23 cellular contexts compared by ENCODE assay signal in genomic region chr13:104014803-104015645, GRCh38.
A peak's percentile ranks its signal among the peaks of the same experiment; 100 is the strongest.
DNase-seq lines count a peak whose midpoint lies in the region; ATAC-seq, FAIRE-seq and TF ChIP-seq lines count a peak whose summit lies in the region.
"Had no signal": no experiment of that assay in that cellular context is flagged by ENCODE, and none has a peak within 500 bp of the region (broad histone marks: within the 10 kb centered on the region; RNA-seq: fewer than 3 reads in every experiment).

No MANE protein-coding gene starts in this region.

- no peak for TF ChIP-seq POLR2A in breast epithelium (IDR thresholded peaks at IDR 0.05)

- H3K4me1 Mint-ChIP-seq in MCF 10A (ENCODE audit: insufficient read depth, unreplicated experiment) (peaks cover 11% of the 10 kb centered on the region), type B pancreatic cell (ENCODE audit: unreplicated experiment) (peaks cover 30% of the 10 kb centered on the region)
- H3K4me1 Mint-ChIP-seq: activated B cell treated with CpG ODN at 0.5 μM for 24 hours had no signal

- H3K27ac Mint-ChIP-seq in MCF 10A (ENCODE audit: low read depth, unreplicated experiment) (no peak overlapping the region), type B pancreatic cell (peak overlapping the region; percentile 84)
- H3K27ac Mint-ChIP-seq: activated B cell treated with CpG ODN at 0.5 μM for 24 hours; T-helper 1 cell treated with Interleukin-12 subunit alpha and Interleukin-12 subunit beta and Interleukin-4 antibody, amounts not matched to agents 30 μg/mL and 1 μg/mL, for 36 hours had no signal

- H3K9me3 Mint-ChIP-seq in MCF 10A (ENCODE audit: unreplicated experiment) = no peaks in the 10 kb centered on the region
- no peaks in the 10 kb centered on the region for H3K9me3 Mint-ChIP-seq in type B pancreatic cell

- peak overlapping the region; percentile 57 to 72 for H3K27ac ChIP-seq in breast epithelium
- H3K27ac ChIP-seq: lower lobe of right lung, PC-9, thoracic aorta had no signal

- H3K27me3 ChIP-seq in breast epithelium = no peaks in the 10 kb centered on the region
- H3K27me3 ChIP-seq in bronchial epithelial cell (ENCODE audit: control insufficient read depth, insufficient read depth, low read length) = no peaks in the 10 kb centered on the region
- no peaks in the 10 kb centered on the region for H3K27me3 ChIP-seq in HAP-1 (ENCODE audit: low read depth)

- no peak for DNase-seq in breast epithelium (ENCODE audit: low spot score in 2 of 2)
- no peak for DNase-seq in MCF 10A (ENCODE audit: unreplicated experiment)
- peak; percentile 22 for DNase-seq in bronchial epithelial cell (ENCODE audit: low read depth)
- peak; percentile 68 for DNase-seq in kidney tubule cell (ENCODE audit: low spot score)
- no peak for DNase-seq in type B pancreatic cell (ENCODE audit: extremely low spot score, unreplicated experiment)
- no peak for DNase-seq in activated CD4-positive, alpha-beta T cell treated with anti-CD3 and anti-CD28 coated beads, Interleukin-2, amount 50 U/mL, for 1 hour
- DNase-seq in HAP-1 (ENCODE audit: low spot score in 2 of 2) = no peak
- DNase-seq: activated B cell treated with CpG ODN at 0.5 μM for 24 hours; activated effector memory CD4-positive, alpha-beta T cell treated with Interleukin-2 at 50 U/mL for 16 hours; amniotic stem cell; C1 segment of cervical spinal cord; DMS79 treated with DMSO at 0.1 percent for 48 hours; GOT3; lower lobe of right lung; NCI-H2029; NCI-H69; PC-9; stimulated activated CD4-positive, alpha-beta T cell treated with anti-CD3 and anti-CD28 coated beads, Interleukin-4, amount 100 ng/mL, for 1 hour; stimulated activated CD8-positive, alpha-beta memory T cell treated with anti-CD3 and anti-CD28 coated beads, Interleukin-4, amount 100 ng/mL, for 48 hours had no signal

- ATAC-seq in HG02588 (IDR thresholded peaks at IDR 0.05; ENCODE audit: unreplicated experiment) = no peak
- ATAC-seq: lower lobe of right lung had no signal

- H3K36me3 ChIP-seq in breast epithelium = no peaks in the 10 kb centered on the region
- H3K36me3 ChIP-seq in bronchial epithelial cell (ENCODE audit: control insufficient read depth, insufficient read depth, low read length) = no peaks in the 10 kb centered on the region
- no peaks in the 10 kb centered on the region for H3K36me3 ChIP-seq in HAP-1 (replicated peaks)
- H3K36me3 ChIP-seq: lower lobe of right lung, thoracic aorta had no signal

- H3K4me1 ChIP-seq in breast epithelium (no peaks in the 10 kb centered on the region), HAP-1 (no peaks in the 10 kb centered on the region)
- H3K4me1 ChIP-seq: lower lobe of right lung had no signal

- no peak overlapping the region for H3K4me3 Mint-ChIP-seq in MCF 10A (ENCODE audit: unreplicated experiment)
- H3K4me3 Mint-ChIP-seq in type B pancreatic cell = peak overlapping the region; percentile 34
- H3K4me3 Mint-ChIP-seq: activated B cell treated with CpG ODN at 0.5 μM for 24 hours; T-helper 1 cell treated with Interleukin-12 subunit alpha and Interleukin-12 subunit beta and Interleukin-4 antibody, amounts not matched to agents 30 μg/mL and 1 μg/mL, for 36 hours had no signal

- H3K4me3 ChIP-seq in breast epithelium (no peak overlapping the region), bronchial epithelial cell (ENCODE audit: low read depth, low read length) (no peak overlapping the region), HAP-1 (no peak overlapping the region)
- H3K4me3 ChIP-seq: lower lobe of right lung, PC-9, thoracic aorta had no signal

- BruUV-seq in MCF 10A (replicated peaks; lab: Mats Ljungman, UMichigan) = no TSS peak

- in situ Hi-C loops in HAP-1 (cut with MboI; ENCODE audit: low sequenced_read_pairs) = no loop called here

- TF ChIP-seq CTCF in breast epithelium (IDR thresholded peaks at IDR 0.05) = no peak
- no peak for TF ChIP-seq CTCF in MCF 10A (IDR thresholded peaks at IDR 0.05; ENCODE audit: unreplicated experiment)
- no peak for TF ChIP-seq CTCF in bronchial epithelial cell (IDR thresholded peaks at IDR 0.05; ENCODE audit: insufficient read depth, low read length, severe bottlenecking)
- no peak for TF ChIP-seq CTCF in type B pancreatic cell (conservative IDR thresholded peaks at IDR 0.05)

- POLR2A ChIA-PET in MCF 10A (lab: Yijun Ruan, JAX) = interaction anchor here (1.0 kb wide), 1 partner anchor 10 kb away, joined by 4 read pairs; no protein-coding TSS in a partner anchor

- H3K27me3 Mint-ChIP-seq in MCF 10A (ENCODE audit: insufficient read depth, unreplicated experiment) (no peaks in the 10 kb centered on the region), type B pancreatic cell (no peaks in the 10 kb centered on the region)
- H3K27me3 Mint-ChIP-seq: activated B cell treated with CpG ODN at 0.5 μM for 24 hours had no signal

- H3K9me3 ChIP-seq in breast epithelium = no peaks in the 10 kb centered on the region
- H3K9me3 ChIP-seq in HAP-1 = no peaks in the 10 kb centered on the region
- H3K9me3 ChIP-seq: lower lobe of right lung, thoracic aorta had no signal

- CTCF ChIA-PET in MCF 10A (lab: Yijun Ruan, JAX) = interaction anchor here (0.6 to 0.7 kb wide), 3 partner anchors 8 to 1139 kb away, joined by 3 to 5 read pairs (median 4); no protein-coding TSS in a partner anchor

- no peak for FAIRE-seq in bronchial epithelial cell (lab: Jason Lieb, UNC)
- FAIRE-seq: HTR-8/SVneo had no signal

- intact Hi-C loops in breast epithelium (cut with DNase I; ENCODE audit: low total_unique reads) (no loop called here), MCF 10A (cut with micrococcal nuclease) (no loop called here)

- H3K36me3 Mint-ChIP-seq in MCF 10A (ENCODE audit: insufficient read depth, unreplicated experiment) (no peaks in the 10 kb centered on the region), type B pancreatic cell (peaks cover 3% of the 10 kb centered on the region)

Comparison
In these comparisons a context has a peak if more than half of its experiments do, and no peak if none do; other contexts are left out.
1. DNase-seq: peak in bronchial epithelial cell (single experiment) and kidney tubule cell (single experiment); none in breast epithelium (0 of 2), MCF 10A (single experiment), type B pancreatic cell (single experiment), activated CD4-positive, alpha-beta T cell treated with anti-CD3 and anti-CD28 coated beads, Interleukin-2, amount 50 U/mL, for 1 hour (single experiment) and HAP-1 (0 of 2).